8 cellular contexts compared by ENCODE assay signal in the genomic region with DNA sequence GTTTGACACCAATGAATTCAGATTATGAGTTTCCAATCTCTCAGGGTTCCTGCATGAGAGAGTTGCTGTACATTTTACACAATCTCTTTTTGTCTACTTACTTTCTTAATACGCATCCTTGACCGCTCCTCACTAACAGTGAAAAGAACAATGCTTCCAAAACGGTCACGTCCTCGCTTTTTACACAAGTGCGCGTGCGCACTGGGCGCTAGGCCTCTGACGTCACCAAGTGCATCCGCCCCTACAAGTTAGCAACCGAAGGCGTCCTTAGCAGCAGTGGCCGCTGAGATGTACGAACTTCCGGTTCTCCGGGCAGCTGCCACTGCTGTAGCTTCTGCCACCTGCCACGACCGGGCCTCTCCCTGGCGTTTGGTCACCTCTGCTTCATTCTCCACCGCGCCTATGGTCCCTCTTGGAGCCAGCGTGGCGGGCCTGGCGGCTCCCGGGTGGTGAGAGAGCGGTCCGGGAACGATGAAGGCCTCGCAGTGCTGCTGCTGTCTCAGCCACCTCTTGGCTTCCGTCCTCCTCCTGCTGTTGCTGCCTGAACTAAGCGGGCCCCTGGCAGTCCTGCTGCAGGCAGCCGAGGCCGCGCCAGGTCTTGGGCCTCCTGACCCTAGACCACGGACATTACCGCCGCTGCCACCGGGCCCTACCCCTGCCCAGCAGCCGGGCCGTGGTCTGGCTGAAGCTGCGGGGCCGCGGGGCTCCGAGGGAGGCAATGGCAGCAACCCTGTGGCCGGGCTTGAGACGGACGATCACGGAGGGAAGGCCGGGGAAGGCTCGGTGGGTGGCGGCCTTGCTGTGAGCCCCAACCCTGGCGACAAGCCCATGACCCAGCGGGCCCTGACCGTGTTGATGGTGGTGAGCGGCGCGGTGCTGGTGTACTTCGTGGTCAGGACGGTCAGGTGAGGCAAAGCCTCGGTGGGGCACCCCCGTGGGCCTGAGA. TPM values are rescaled to one million over a fixed set of nuclear protein-coding genes. Genes with fewer than 3 reads are reported as not detected.
A peak's percentile ranks its signal among the peaks of the same experiment; 100 is the strongest.
DNase-seq lines count a peak whose midpoint lies in the region; ATAC-seq, FAIRE-seq and TF ChIP-seq lines count a peak whose summit lies in the region.

A gene (plus strand): TSS at position 315 of the 946 bp plus-strand sequence. CDS start 157 bp downstream, at position 472.

- H3K79me2 ChIP-seq in keratinocyte (ENCODE audit: control insufficient read depth, insufficient read depth, low read length), result peaks cover 27% of the 10 kb centered on the region

- H4K20me1 ChIP-seq in keratinocyte (ENCODE audit: control insufficient read depth, extremely low read depth, insufficient read depth, low read length), result no peaks in the 10 kb centered on the region

- peak within 1 kb of the TSS; percentile 64 for H3K27ac ChIP-seq in keratinocyte (ENCODE audit: control insufficient read depth, insufficient read depth, low read length)

- peaks cover 2% of the 10 kb centered on the region for H3K9me3 ChIP-seq in keratinocyte (ENCODE audit: control insufficient read depth, low read depth, low read length)

- DNase-seq in AG08395 (ENCODE audit: low spot score), result peak; percentile 95
- peak; percentile 79 for DNase-seq in NCI-H345 treated with DMSO at 0.1 percent for 48 hours (lab: John Stamatoyannopoulos, UW; ENCODE audit: unreplicated experiment)
- peak; percentile 46 to 73 for DNase-seq in cerebellar nuclear complex (lab: John Stamatoyannopoulos, UW)
- DNase-seq in keratinocyte (ENCODE audit: low read depth, low spot score), result peak; percentile 87
- peak; percentile 84 to 86 for DNase-seq in stimulated activated CD4-positive, alpha-beta T cell treated with anti-CD3 and anti-CD28 coated beads, Interleukin-15, amount 100 ng/mL, for 1 hour (ENCODE audit: low read depth in 1 of 2, low spot score in 1 of 2)

- no peak for TF ChIP-seq CTCF in keratinocyte (optimal IDR thresholded peaks at IDR 0.05 in 1 of 3, IDR thresholded peaks at IDR 0.05 in 1 of 3, conservative IDR thresholded peaks at IDR 0.05 in 1 of 3; ENCODE audit: extremely low read depth in 1 of 3, insufficient read depth in 2 of 3, low read length in 3 of 3)

- peak within 1 kb of the TSS; percentile 81 for H3K4me2 ChIP-seq in keratinocyte (ENCODE audit: control insufficient read depth, extremely low read depth, insufficient read depth, low read depth, low read length)

- peak within 1 kb of the TSS; percentile 97 for H2AFZ ChIP-seq in keratinocyte (ENCODE audit: control insufficient read depth, low read length)

- peak; percentile 93 for FAIRE-seq in keratinocyte (lab: Jason Lieb, UNC)

- dilution Hi-C loops in keratinocyte (cut with MboI; ENCODE audit: extremely low pct_ligation_motif_present, low sequenced_read_pairs), result no loop called here

- H3K27me3 ChIP-seq in keratinocyte (ENCODE audit: control insufficient read depth, extremely low read depth, insufficient read depth, low read length), result no peaks in the 10 kb centered on the region

- ATAC-seq in GM19023 (IDR thresholded peaks at IDR 0.05; ENCODE audit: unreplicated experiment), result peak; percentile 98
- peak; percentile 97 for ATAC-seq in HG03280 (IDR thresholded peaks at IDR 0.05; ENCODE audit: unreplicated experiment)
- ATAC-seq in activated CD4-positive, CD25-positive, alpha-beta regulatory T cell treated with anti-CD3 and anti-CD28 coated beads, Interleukin-2, amount 50 U/mL, for 24 hours, result peak; percentile 93 to 94

- H3K9me1 ChIP-seq in keratinocyte (ENCODE audit: control insufficient read depth, extremely low read depth, insufficient read depth, low read length), result no peaks in the 10 kb centered on the region

- H3K4me3 ChIP-seq in keratinocyte (ENCODE audit: control insufficient read depth in 2 of 3, extremely low read depth in 1 of 3, insufficient read depth in 2 of 3, low read depth in 1 of 3, low read length in 3 of 3), result peak within 1 kb of the TSS; percentile 85 to 91 (median 91)

- H3K9ac ChIP-seq in keratinocyte (ENCODE audit: control insufficient read depth, extremely low read depth, insufficient read depth, low read length), result peak within 1 kb of the TSS; percentile 79

- H3K36me3 ChIP-seq in keratinocyte (ENCODE audit: control insufficient read depth in 2 of 2, extremely low read depth in 1 of 2, insufficient read depth in 2 of 2, low read length in 2 of 2), result no peaks in the 10 kb centered on the region

- H3K4me1 ChIP-seq in keratinocyte (ENCODE audit: control insufficient read depth, extremely low read depth, insufficient read depth, low read length), result peaks cover 26% of the 10 kb centered on the region

RNA-seq across cellular contexts. Expression of the gene that starts here (rescaled TPM):
- 10.4 to 17.3 TPM (median 15.3 TPM) in 3 replicates for polyA plus RNA-seq in keratinocyte
- 15.4 TPM for polyA plus RNA-seq in keratinocyte (2011; ENCODE audit: low read depth)
- polyA plus RNA-seq in keratinocyte (2011; cell fraction: cytosol; rRNA removed), result 13.6 and 16.1 TPM in 2 replicates
- polyA plus RNA-seq in keratinocyte (2011; cell fraction: nucleus; rRNA removed), result 15.8 and 19.1 TPM in 2 replicates
- 13.5 and 22.9 TPM in 2 replicates for polyA plus RNA-seq in keratinocyte (2012; ENCODE audit: low replicate concordance)
- 2.4 to 3.6 TPM (median 2.6 TPM) in 3 replicates for polyA minus RNA-seq in keratinocyte
- 33.6 TPM for polyA minus RNA-seq in keratinocyte (2011; cell fraction: cytosol; rRNA and poly(A)+ RNA removed)
- 8.8 and 14.6 TPM in 2 replicates for polyA minus RNA-seq in keratinocyte (2011; cell fraction: nucleus; rRNA and poly(A)+ RNA removed)

Comparison
In these comparisons a context has a peak if more than half of its experiments do, and no peak if none do; other contexts are left out.
1. Peak in every context shown above with its lines: DNase-seq, ATAC-seq, H3K4me3 ChIP-seq and H3K27ac ChIP-seq.